13 cellular contexts compared by ENCODE assay signal in the genomic region with DNA sequence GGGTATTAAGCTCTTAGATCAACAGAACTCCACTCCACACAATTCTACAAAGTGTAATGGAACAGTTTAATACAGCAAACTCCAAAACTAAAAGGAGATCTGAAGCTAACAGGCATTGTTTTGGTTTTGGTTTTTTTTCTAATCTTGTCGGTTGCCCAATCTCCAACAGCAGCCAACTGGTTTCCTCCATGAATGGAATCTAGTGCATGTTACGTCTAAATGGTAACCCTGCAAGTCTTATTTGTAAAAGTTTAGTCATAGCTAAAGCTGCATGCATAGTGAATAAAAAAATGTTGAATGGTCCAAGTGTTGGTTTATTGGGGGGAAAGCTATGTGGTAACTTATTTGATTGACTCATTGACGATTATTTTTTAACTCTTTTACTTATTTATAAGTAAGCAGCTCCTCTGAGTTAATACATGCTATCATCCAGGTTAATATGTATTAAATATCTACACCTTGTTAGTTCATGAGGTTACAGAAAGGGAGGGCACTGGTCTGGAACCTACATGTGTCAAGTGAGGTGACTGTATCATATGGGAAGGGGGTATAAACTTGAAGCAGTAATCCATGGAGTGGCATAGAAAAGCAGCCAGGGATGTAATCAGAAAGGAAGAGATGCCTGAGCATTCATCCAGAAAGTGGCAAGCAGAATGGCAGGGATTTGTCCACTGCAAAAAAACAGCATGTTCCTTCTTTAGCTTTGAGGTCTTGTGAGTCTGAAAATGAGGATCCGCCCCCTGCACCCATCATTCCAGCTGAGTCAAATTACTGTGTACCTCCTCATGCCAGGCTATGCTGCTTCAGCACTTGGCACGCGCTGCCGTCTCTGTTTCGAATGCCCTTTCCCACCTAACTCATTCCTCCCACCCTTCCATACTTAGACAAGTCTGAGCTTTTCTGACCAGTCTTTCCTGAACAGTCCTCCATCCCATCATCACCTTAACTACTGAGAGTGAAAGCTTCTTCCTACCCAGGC.
A peak's percentile ranks its signal among the peaks of the same experiment; 100 is the strongest.
DNase-seq lines count a peak whose midpoint lies in the region; ATAC-seq and TF ChIP-seq lines count a peak whose summit lies in the region.
"Had no signal": no experiment of that assay in that cellular context is flagged by ENCODE, and none has a peak within 500 bp of the region (broad histone marks: within the 10 kb centered on the region; RNA-seq: fewer than 3 reads in every experiment).

No MANE protein-coding gene starts in this region.

- DNase-seq in AG10803 (ENCODE audit: low read depth): peak; percentile 87
- peak; percentile 21 for DNase-seq in NOMO-1 treated with DMSO at 0.1 percent for 48 hours (lab: John Stamatoyannopoulos, UW; ENCODE audit: unreplicated experiment)
- peak; percentile 81 for DNase-seq in fibroblast of mammary gland (ENCODE audit: low read depth)
- DNase-seq in mesendoderm: no peak
- DNase-seq in epidermal melanocyte (ENCODE audit: insufficient read length, low spot score): no peak
- DNase-seq: activated CD4-positive, alpha-beta T cell treated with anti-CD3 and anti-CD28 coated beads for 4 hours; CD4-positive, alpha-beta memory T cell; H9; NCI-H1694 had no signal

- no peak overlapping the region for H2BK120ac ChIP-seq in mesendoderm (ENCODE audit: low read depth, low read length)

- H3K9ac ChIP-seq in parathyroid adenoma: no peak overlapping the region
- no peak overlapping the region for H3K9ac ChIP-seq in mesendoderm (ENCODE audit: low read length)

- no peak overlapping the region for H2AFZ ChIP-seq in parathyroid adenoma

- TF ChIP-seq CTCF in AG10803 (conservative IDR thresholded peaks at IDR 0.05; ENCODE audit: low read length) (no peak), fibroblast of mammary gland (conservative IDR thresholded peaks at IDR 0.05; ENCODE audit: control insufficient read depth, insufficient read depth, low read depth, low read length) (no peak), parathyroid adenoma (IDR thresholded peaks at IDR 0.05) (no peak)

- H3K4me1 ChIP-seq in parathyroid adenoma (peaks cover 10% of the 10 kb centered on the region), mesendoderm (ENCODE audit: control insufficient read depth, low read depth, low read length) (no peaks in the 10 kb centered on the region)
- H3K4me1 ChIP-seq: Peyer's patch had no signal

- H3K9me3 ChIP-seq in parathyroid adenoma (ENCODE audit: control insufficient read depth, low read length): no peaks in the 10 kb centered on the region
- H3K9me3 ChIP-seq: Peyer's patch had no signal

- H2BK5ac ChIP-seq in mesendoderm (ENCODE audit: low read length): no peak overlapping the region

- H3K79me1 ChIP-seq in mesendoderm (ENCODE audit: low read length): no peaks in the 10 kb centered on the region

- peaks cover 7% of the 10 kb centered on the region for H3K79me2 ChIP-seq in parathyroid adenoma
- no peaks in the 10 kb centered on the region for H3K79me2 ChIP-seq in mesendoderm (ENCODE audit: control insufficient read depth, insufficient read depth, low read length)

- peak overlapping the region; percentile 42 for H3K4me2 ChIP-seq in parathyroid adenoma (ENCODE audit: low read length)
- no peak overlapping the region for H3K4me2 ChIP-seq in mesendoderm (ENCODE audit: low read length)

- H3K27me3 ChIP-seq in parathyroid adenoma (ENCODE audit: control insufficient read depth, insufficient read depth, low read length): no peaks in the 10 kb centered on the region
- no peaks in the 10 kb centered on the region for H3K27me3 ChIP-seq in mesendoderm (ENCODE audit: insufficient read depth, low read length, poor library complexity)
- H3K27me3 ChIP-seq: Peyer's patch had no signal

- WGBS in mesendoderm (ENCODE audit: extremely low coverage, insufficient coverage, low lambda C conversion rate): no CpG with 5 or more reads among the region's 8 CpGs

- H3K36me3 ChIP-seq in parathyroid adenoma (ENCODE audit: control insufficient read depth, insufficient read depth, low read length): no peaks in the 10 kb centered on the region
- no peaks in the 10 kb centered on the region for H3K36me3 ChIP-seq in mesendoderm (ENCODE audit: control insufficient read depth, insufficient read depth, low read length)
- H3K36me3 ChIP-seq: Peyer's patch had no signal

- H3K4ac ChIP-seq in mesendoderm (ENCODE audit: low read depth, low read length): no peak overlapping the region

- H3K27ac ChIP-seq in parathyroid adenoma: peak overlapping the region; percentile 66
- no peak overlapping the region for H3K27ac ChIP-seq in mesendoderm (ENCODE audit: low read depth, low read length)
- H3K27ac ChIP-seq: Peyer's patch had no signal

- no peak for ATAC-seq in HG02973 (IDR thresholded peaks at IDR 0.05; ENCODE audit: unreplicated experiment)
- no peak for ATAC-seq in GM21786 (IDR thresholded peaks at IDR 0.05; ENCODE audit: unreplicated experiment)

- H2BK15ac ChIP-seq in mesendoderm (replicated peaks; ENCODE audit: low read depth): no peak overlapping the region

- H4K8ac ChIP-seq in mesendoderm (ENCODE audit: low read depth, low read length): no peak overlapping the region

- H3K4me3 ChIP-seq in AG10803 (ENCODE audit: low read length): no peak overlapping the region
- H3K4me3 ChIP-seq in fibroblast of mammary gland (ENCODE audit: control insufficient read depth, low read depth, low read length): no peak overlapping the region
- H3K4me3 ChIP-seq in parathyroid adenoma (ENCODE audit: low read depth, low read length): no peak overlapping the region
- no peak overlapping the region for H3K4me3 ChIP-seq in mesendoderm (ENCODE audit: low read length)
- H3K4me3 ChIP-seq: Peyer's patch had no signal

- H2AK5ac ChIP-seq in mesendoderm (ENCODE audit: low read length): no peak overlapping the region

- no peak overlapping the region for H3K56ac ChIP-seq in mesendoderm (ENCODE audit: low read length)

- no peak overlapping the region for H3K23ac ChIP-seq in mesendoderm (ENCODE audit: low read length)

- no peak overlapping the region for H3K18ac ChIP-seq in mesendoderm (ENCODE audit: low read length)

- no peak overlapping the region for H4K5ac ChIP-seq in mesendoderm (ENCODE audit: low read length)

Comparison
In these comparisons a context has a peak if more than half of its experiments do, and no peak if none do; other contexts are left out.
1. DNase-seq: peak in AG10803 (single experiment), NOMO-1 treated with DMSO at 0.1 percent for 48 hours (single experiment) and fibroblast of mammary gland (single experiment); none in mesendoderm (single experiment) and epidermal melanocyte (single experiment).